ENCODE assay signal across 8 cellular contexts in genomic region chr17:59165933-59166342, GRCh38. TPM values are rescaled to one million over a fixed set of nuclear protein-coding genes. Genes with fewer than 3 reads are reported as not detected.
DNase-seq lines count a peak whose midpoint lies in the region; ATAC-seq, FAIRE-seq and TF ChIP-seq lines count a peak whose summit lies in the region.

No MANE protein-coding gene starts in this region.

- H3K9ac ChIP-seq in HCT116 (ENCODE audit: low read length), result no peak overlapping the region

- H3K27me3 Mint-ChIP-seq in activated T-cell treated with anti-CD3 and anti-CD28 coated beads, Interleukin-2, amount 50 U/mL, for 72 hours (ENCODE audit: low read depth), result no peaks in the 10 kb centered on the region

- H3K4me3 ChIP-seq in HCT116 (replicated peaks in 1 of 2; ENCODE audit: low read depth in 1 of 2, low read length in 2 of 2) (no peak overlapping the region), fibroblast of villous mesenchyme (ENCODE audit: low read depth, low read length) (no peak overlapping the region), retinal pigment epithelial cell (ENCODE audit: low read length) (no peak overlapping the region)

- POLR2A ChIA-PET in HCT116 (lab: Charles Lee), result no interaction called here

- peak; percentile 58 for TF ChIP-seq RAD21 in HCT116 (IDR thresholded peaks at IDR 0.05; ENCODE audit: low read depth)

- intact Hi-C loops in HCT116 (cut with micrococcal nuclease), result no loop called here

- no peaks in the 10 kb centered on the region for H3K4me1 Mint-ChIP-seq in activated T-cell treated with anti-CD3 and anti-CD28 coated beads, Interleukin-2, amount 50 U/mL, for 72 hours (ENCODE audit: low read depth)

- CTCF ChIA-PET in HCT116 (lab: Charles Lee), result interaction anchor here (0.8 to 1.0 kb wide), 1 partner anchor 11 kb away, joined by 3 to 4 read pairs; the partner anchor contains the start of genes PRR11 and SKA2

- BruUV-seq in HCT116 (replicated peaks; lab: Mats Ljungman, UMichigan), result no TSS peak

- H3K79me2 ChIP-seq in HCT116 (ENCODE audit: insufficient read depth, low read length), result peaks cover 85% of the 10 kb centered on the region

- TF ChIP-seq POLR2A in HCT116 (IDR thresholded peaks at IDR 0.05; ENCODE audit: borderline replicate concordance, extremely low read depth, insufficient read depth, insufficient read length), result no peak

- no peaks in the 10 kb centered on the region for H3K9me3 ChIP-seq in HCT116 (ENCODE audit: control insufficient read depth in 1 of 2, insufficient read depth in 1 of 2, low read depth in 1 of 2, low read length in 2 of 2)

- H3K27ac Mint-ChIP-seq in activated T-cell treated with anti-CD3 and anti-CD28 coated beads, Interleukin-2, amount 50 U/mL, for 72 hours, result no peak overlapping the region

- peak overlapping the region in 1 of 2 donors; percentile 20 for H3K4me3 Mint-ChIP-seq in activated T-cell treated with anti-CD3 and anti-CD28 coated beads, Interleukin-2, amount 50 U/mL, for 72 hours

- no peak overlapping the region; the same call in 1 of the 2 replicates for H3K27ac ChIP-seq in HCT116 (ENCODE audit: low read depth, low read length)

- peaks cover 2 to 14% of the 10 kb centered on the region in 2 experiments; a peak in 3 of 4 replicates for H3K4me1 ChIP-seq in HCT116 (ENCODE audit: control insufficient read depth in 1 of 2, insufficient read depth in 2 of 2, low read length in 2 of 2)

- no peaks in the 10 kb centered on the region; the same call in 1 of the 2 replicates for H4K20me1 ChIP-seq in HCT116 (ENCODE audit: insufficient read depth)

- RAD21 ChIA-PET in HCT116 (lab: Charles Lee; ENCODE audit: low non-redundant PET in 1 of 2, low total read pairs in 2 of 2, uncharacterized antibody in 2 of 2, unreplicated experiment in 2 of 2), result no interaction called here

- ATAC-seq in HCT116 (peak; percentile 92), HG03457 (IDR thresholded peaks at IDR 0.05; ENCODE audit: unreplicated experiment) (no peak)
- ATAC-seq in activated T-cell treated with anti-CD3 and anti-CD28 coated beads, Interleukin-2, amount 50 U/mL, for 72 hours (replicated peaks in 1 of 2), result peak; percentile 50 to 51

- FAIRE-seq in D721Med (lab: Jason Lieb, UNC), result no peak

- H2AFZ ChIP-seq in HCT116 (ENCODE audit: low read depth, low read length, poor library complexity, severe bottlenecking), result no peak overlapping the region

- H3K9me3 Mint-ChIP-seq in activated T-cell treated with anti-CD3 and anti-CD28 coated beads, Interleukin-2, amount 50 U/mL, for 72 hours, result no peaks in the 10 kb centered on the region

- DNase-seq in D721Med (ENCODE audit: insufficient read length, low spot score) (no peak), HCT116 (ENCODE audit: low read depth, low spot score) (peak; percentile 49), NCI-H526 treated with DMSO at 0.1 percent for 48 hours (lab: John Stamatoyannopoulos, UW) (peak; percentile 12), fibroblast of villous mesenchyme (ENCODE audit: low read depth) (peak; percentile 45), retinal pigment epithelial cell (ENCODE audit: low read depth) (no peak), NCI-H2107 (lab: John Stamatoyannopoulos, UW) (no peak)
- DNase-seq in activated T-cell treated with anti-CD3 and anti-CD28 coated beads, Interleukin-2, amount 50 U/mL, for 72 hours, result peak; percentile 22 to 34

- H3K27me3 ChIP-seq in HCT116 (ENCODE audit: insufficient read depth, low read length), result no peaks in the 10 kb centered on the region

- H3K36me3 ChIP-seq in HCT116 (ENCODE audit: control insufficient read depth in 1 of 2, insufficient read depth in 2 of 2, low read length in 2 of 2), result peaks cover 0 to 13% of the 10 kb centered on the region in 2 experiments; a peak in 2 of 4 replicates

- peak overlapping the region; percentile 31; the same call in 1 of the 2 replicates for H3K4me2 ChIP-seq in HCT116 (ENCODE audit: low read length)

- H3K9me2 ChIP-seq in HCT116 (ENCODE audit: insufficient read depth), result no peaks in the 10 kb centered on the region

- TF ChIP-seq CTCF in D721Med (IDR thresholded peaks at IDR 0.05; ENCODE audit: insufficient read depth, missing control alignments), result peak; percentile 75
- peak; percentile 33 to 91 (median 87); a peak in 5 of 6 replicates for TF ChIP-seq CTCF in HCT116 (IDR thresholded peaks at IDR 0.05 in 2 of 3, conservative IDR thresholded peaks at IDR 0.05 in 1 of 3; ENCODE audit: borderline replicate concordance in 1 of 3, insufficient read depth in 1 of 3, low read depth in 2 of 3, low read length in 2 of 3)
- TF ChIP-seq CTCF in fibroblast of villous mesenchyme (IDR thresholded peaks at IDR 0.05; ENCODE audit: insufficient read depth, low read depth, low read length), result peak; percentile 62
- TF ChIP-seq CTCF in retinal pigment epithelial cell (conservative IDR thresholded peaks at IDR 0.05; ENCODE audit: low read depth, low read length), result peak; percentile 80

- H3K36me3 Mint-ChIP-seq in activated T-cell treated with anti-CD3 and anti-CD28 coated beads, Interleukin-2, amount 50 U/mL, for 72 hours (ENCODE audit: insufficient read depth in 2 of 2), result peaks cover 2 to 11% of the 10 kb centered on the region in 2 donors

TF ChIP-seq in HCT116, 20 proteins besides CTCF, POLR2A, EP300 and RAD21:
- no peak for TF ChIP-seq EGR1 (IDR thresholded peaks at IDR 0.05; ENCODE audit: low read depth)
- TF ChIP-seq POLR2AphosphoS5 (IDR thresholded peaks at IDR 0.05; ENCODE audit: low read depth, low read length), result 0 out of 2 replicates have a peak, but pooled peaks have one; percentile 31
- no peak for TF ChIP-seq CEBPB (IDR thresholded peaks at IDR 0.05; ENCODE audit: low read depth)

RNA-seq across cellular contexts. Expression of gene PRR11, which starts 10.4 kb away (rescaled TPM):
- total RNA-seq in HCT116 (2021; ENCODE audit: unreplicated experiment) (86.7 TPM), fibroblast of villous mesenchyme (8.4 and 11.2 TPM in 2 replicates)
- 53.5 and 82.5 TPM in 2 replicates for polyA plus RNA-seq in HCT116 (2012)
- 100 to 1,000 TPM in 1 of 2 donors, 10 to 100 TPM in 1; 99.5 to 108 TPM for total RNA-seq in activated T-cell treated with anti-CD3 and anti-CD28 coated beads, Interleukin-2, amount 50 U/mL, for 72 hours

RNA-seq across cellular contexts. Expression of gene SKA2, which starts 11.0 kb away (rescaled TPM):
- 72.8 TPM for total RNA-seq in HCT116 (2021; ENCODE audit: unreplicated experiment)
- 22.3 and 38.5 TPM in 2 replicates for polyA plus RNA-seq in HCT116 (2012)
- 10 to 100 TPM; 62.7 to 71.8 TPM for total RNA-seq in activated T-cell treated with anti-CD3 and anti-CD28 coated beads, Interleukin-2, amount 50 U/mL, for 72 hours
- 52.2 and 68.2 TPM in 2 replicates for total RNA-seq in fibroblast of villous mesenchyme

RNA-seq across cellular contexts. Expression of gene SMG8, which starts 43.9 kb away (rescaled TPM):
- 21.5 TPM for total RNA-seq in HCT116 (2021; ENCODE audit: unreplicated experiment)
- 9.3 and 12.4 TPM in 2 replicates for polyA plus RNA-seq in HCT116 (2012)
- 10 to 100 TPM; 12.8 to 14.5 TPM for total RNA-seq in activated T-cell treated with anti-CD3 and anti-CD28 coated beads, Interleukin-2, amount 50 U/mL, for 72 hours
- total RNA-seq in fibroblast of villous mesenchyme, result 19.3 and 32.8 TPM in 2 replicates

RNA-seq across cellular contexts. Expression of gene GDPD1, which starts 54.4 kb away (rescaled TPM):
- total RNA-seq in HCT116 (2021; ENCODE audit: unreplicated experiment) (13.7 TPM), fibroblast of villous mesenchyme (0.97 and 2.6 TPM in 2 replicates)
- 6.7 and 8.9 TPM in 2 replicates for polyA plus RNA-seq in HCT116 (2012)
- 1 to 10 TPM; 3.0 to 3.2 TPM for total RNA-seq in activated T-cell treated with anti-CD3 and anti-CD28 coated beads, Interleukin-2, amount 50 U/mL, for 72 hours

RNA-seq across cellular contexts. Expression of gene TRIM37, which starts 59.3 kb away (rescaled TPM):
- 55.7 TPM for total RNA-seq in HCT116 (2021; ENCODE audit: unreplicated experiment)
- polyA plus RNA-seq in HCT116 (2012), result 19.5 and 21.8 TPM in 2 replicates
- 10 to 100 TPM; 26.3 to 31.1 TPM for total RNA-seq in activated T-cell treated with anti-CD3 and anti-CD28 coated beads, Interleukin-2, amount 50 U/mL, for 72 hours
- total RNA-seq in fibroblast of villous mesenchyme, result 44.1 and 62.6 TPM in 2 replicates

Comparison
In these comparisons a context has a peak if more than half of its experiments do, and no peak if none do; other contexts are left out.
1. DNase-seq: peak in HCT116 (single experiment), NCI-H526 treated with DMSO at 0.1 percent for 48 hours (single experiment), activated T-cell treated with anti-CD3 and anti-CD28 coated beads, Interleukin-2, amount 50 U/mL, for 72 hours (2 of 2) and fibroblast of villous mesenchyme (single experiment); none in D721Med (single experiment), retinal pigment epithelial cell (single experiment) and NCI-H2107 (single experiment).
2. Peak in every context shown above with its lines, with median percentiles within 50 percentile points of each other: CTCF ChIP-seq.